Comparison of ENCODE assay signal across 1 cellular context in genomic region chr15:77421370-77421700, GRCh38.
TF ChIP-seq lines count a peak whose summit lies in the region.

No MANE protein-coding gene starts in this region.

TF ChIP-seq in HEK293, 187 proteins besides CTCF, POLR2A, EP300 and RAD21 (continued from another document):
- no peak for TF ChIP-seq ZNF18 (tag by site-specific recombination; IDR thresholded peaks at IDR 0.05)
- TF ChIP-seq PRDM10 (tag by site-specific recombination; IDR thresholded peaks at IDR 0.05), result no peak
- TF ChIP-seq ZNF785 (tag by site-specific recombination; IDR thresholded peaks at IDR 0.05), result no peak
- no peak for TF ChIP-seq ZNF280D (tag by site-specific recombination; IDR thresholded peaks at IDR 0.05)
- TF ChIP-seq ZNF423 (tag by site-specific recombination; IDR thresholded peaks at IDR 0.05), result no peak
- TF ChIP-seq YY1 (tag by site-specific recombination; IDR thresholded peaks at IDR 0.05), result no peak
- no peak for TF ChIP-seq ZNF707 (tag by site-specific recombination; IDR thresholded peaks at IDR 0.05)
- no peak for TF ChIP-seq ZNF366 (tag by site-specific recombination; conservative IDR thresholded peaks at IDR 0.05)
- TF ChIP-seq IKZF3 (tag by site-specific recombination; IDR thresholded peaks at IDR 0.05), result no peak
- TF ChIP-seq PRDM6 (tag by site-specific recombination; IDR thresholded peaks at IDR 0.05), result no peak
- TF ChIP-seq ZNF202 (tag by site-specific recombination; IDR thresholded peaks at IDR 0.05; ENCODE audit: borderline replicate concordance), result no peak
- TF ChIP-seq ZNF629 (tag by site-specific recombination; IDR thresholded peaks at IDR 0.05), result no peak
- TF ChIP-seq KLF9 (tag by site-specific recombination; IDR thresholded peaks at IDR 0.05; ENCODE audit: low read depth), result no peak
- no peak for TF ChIP-seq ZNF37A (tag by site-specific recombination; IDR thresholded peaks at IDR 0.05)
TF ChIP-seq in HEK293: peak in this region for 0.
